ENCODE assay signal across 22 cellular contexts in the genomic region with DNA sequence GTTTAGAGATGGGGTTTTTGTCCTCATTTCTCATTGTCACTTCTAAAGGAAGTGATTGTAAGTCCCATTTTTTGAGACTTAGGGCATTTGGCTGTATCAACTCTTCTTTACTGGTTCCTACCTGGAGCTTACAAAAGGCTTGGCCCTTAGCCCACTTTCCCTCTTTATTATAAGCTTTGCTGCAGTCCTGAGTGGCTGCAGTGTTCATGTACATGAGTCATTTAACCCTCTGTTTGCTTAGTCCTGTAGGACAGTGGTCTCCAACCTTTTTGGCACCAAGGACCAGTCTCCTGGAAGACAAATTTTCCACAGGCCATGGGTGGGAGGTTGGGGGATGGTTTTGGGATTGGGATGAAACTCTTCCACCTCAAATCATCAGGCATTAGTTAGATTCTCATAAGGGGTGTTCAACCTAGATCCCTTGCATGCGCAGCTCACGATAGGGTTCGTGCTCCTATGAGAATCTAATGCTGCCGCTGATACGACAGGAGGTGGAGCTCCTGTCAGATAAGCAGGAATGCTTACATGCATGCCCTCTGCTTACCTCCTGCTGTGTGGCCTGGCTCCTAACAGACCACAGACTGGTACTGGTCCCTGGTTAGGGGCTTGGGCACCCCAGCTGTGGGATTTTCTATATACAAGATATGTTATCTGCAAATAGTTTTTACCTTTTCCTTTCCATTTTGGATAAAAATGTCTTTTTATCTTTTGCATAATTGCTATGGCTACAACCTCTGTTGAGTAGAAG.
DNase-seq lines count a peak whose midpoint lies in the region; ATAC-seq, FAIRE-seq and TF ChIP-seq lines count a peak whose summit lies in the region.
"Had no signal": no experiment of that assay in that cellular context is flagged by ENCODE, and none has a peak within 500 bp of the region (broad histone marks: within the 10 kb centered on the region; RNA-seq: fewer than 3 reads in every experiment).

No MANE protein-coding gene starts in this region.

- DNase-seq in CD8-positive, alpha-beta T cell = no peak
- DNase-seq in NCI-H1092 treated with DMSO at 0.1 percent for 48 hours (lab: John Stamatoyannopoulos, UW) (peak; percentile 0), astrocyte (ENCODE audit: low read depth) (peak; percentile 41), lung microvascular endothelial cell (ENCODE audit: low read depth in 2 of 2) (peak; percentile 10 to 65), HuH-7 (ENCODE audit: low spot score) (no peak), WERI-Rb-1 (no peak), NCI-H128 (lab: John Stamatoyannopoulos, UW; ENCODE audit: unreplicated experiment) (no peak)
- DNase-seq: activated CD4-positive, alpha-beta T cell treated with anti-CD3 and anti-CD28 coated beads, Interleukin-2, amount 50 U/mL, for 1 hour; activated T-cell treated with anti-CD3 and anti-CD28 coated beads for 4 hours; GDM1; head of caudate nucleus; kidney; NCI-H187; ovary; SJCRH30; T1000; uterus had no signal

- peaks cover 33% of the 10 kb centered on the region for H3K4me1 ChIP-seq in CD8-positive, alpha-beta T cell (ENCODE audit: insufficient read depth, low read length)
- H3K4me1 ChIP-seq in astrocyte (ENCODE audit: insufficient read depth, low read length) = peaks cover 22% of the 10 kb centered on the region
- H3K4me1 ChIP-seq: uterus had no signal

- no peak overlapping the region for H3K4me3 ChIP-seq in CD8-positive, alpha-beta T cell (ENCODE audit: low read depth, low read length)
- H3K4me3 ChIP-seq in astrocyte (ENCODE audit: insufficient read depth, low read depth, low read length) = no peak overlapping the region
- no peak overlapping the region for H3K4me3 ChIP-seq in WERI-Rb-1 (ENCODE audit: low read depth, low read length)
- H3K4me3 ChIP-seq: esophagus muscularis mucosa, GM23338, ovary, SJCRH30, uterus had no signal

- no peaks in the 10 kb centered on the region for H3K9me3 Mint-ChIP-seq in CD8-positive, alpha-beta T cell
- H3K9me3 Mint-ChIP-seq in astrocyte (ENCODE audit: unreplicated experiment) = no peaks in the 10 kb centered on the region
- H3K9me3 Mint-ChIP-seq: stimulated activated naive CD8-positive, alpha-beta T cell treated with anti-CD3 and anti-CD28 coated beads, Interleukin-15, Interleukin-2, amounts not matched to agents 100 ng/mL and 50 ng/mL, for 24 hours had no signal

- intact Hi-C loops in CD8-positive, alpha-beta T cell (cut with DNase I, micrococcal nuclease) = loop anchor here in 1 of 2 experiments (1.0 kb wide), 1 partner anchor 77 kb away; no protein-coding TSS in a partner anchor

- peaks cover 67% of the 10 kb centered on the region for H3K4me1 Mint-ChIP-seq in CD8-positive, alpha-beta T cell (ENCODE audit: low read depth)
- H3K4me1 Mint-ChIP-seq in astrocyte (ENCODE audit: low read depth, unreplicated experiment) = peaks cover 43% of the 10 kb centered on the region

- FAIRE-seq in astrocyte (lab: Jason Lieb, UNC) = no peak
- FAIRE-seq: GM12892, kidney had no signal

- no peaks in the 10 kb centered on the region for H3K27me3 ChIP-seq in CD8-positive, alpha-beta T cell (ENCODE audit: insufficient read depth, low read length)
- H3K27me3 ChIP-seq in astrocyte (ENCODE audit: insufficient read depth, low read length) (no peaks in the 10 kb centered on the region), WERI-Rb-1 (ENCODE audit: insufficient read depth, low read depth, severe bottlenecking) (no peaks in the 10 kb centered on the region)
- H3K27me3 ChIP-seq: esophagus muscularis mucosa, ovary, SJCRH30, uterus had no signal

- no peaks in the 10 kb centered on the region for H3K9me3 ChIP-seq in CD8-positive, alpha-beta T cell (ENCODE audit: low read length)
- no peaks in the 10 kb centered on the region for H3K9me3 ChIP-seq in astrocyte (ENCODE audit: insufficient read depth, low read depth, low read length)
- H3K9me3 ChIP-seq in WERI-Rb-1 (ENCODE audit: severe bottlenecking) = no peaks in the 10 kb centered on the region
- H3K9me3 ChIP-seq: esophagus muscularis mucosa, ovary, SJCRH30, uterus had no signal

- no peaks in the 10 kb centered on the region for H3K36me3 ChIP-seq in CD8-positive, alpha-beta T cell (ENCODE audit: insufficient read depth, low read length)
- no peaks in the 10 kb centered on the region for H3K36me3 ChIP-seq in astrocyte (ENCODE audit: insufficient read depth, low read length)
- H3K36me3 ChIP-seq in WERI-Rb-1 = no peaks in the 10 kb centered on the region; the same call in 1 of the 2 replicates
- H3K36me3 ChIP-seq: esophagus muscularis mucosa, ovary, SJCRH30, uterus had no signal

- H3K4me3 Mint-ChIP-seq in CD8-positive, alpha-beta T cell = no peak overlapping the region
- peak overlapping the region; percentile 10 for H3K4me3 Mint-ChIP-seq in astrocyte (ENCODE audit: unreplicated experiment)
- H3K4me3 Mint-ChIP-seq: GM23338; stimulated activated naive CD8-positive, alpha-beta T cell treated with anti-CD3 and anti-CD28 coated beads, Interleukin-15, Interleukin-2, amounts not matched to agents 100 ng/mL and 50 ng/mL, for 24 hours had no signal

- peaks cover 56% of the 10 kb centered on the region for H3K36me3 Mint-ChIP-seq in CD8-positive, alpha-beta T cell
- peaks cover 4% of the 10 kb centered on the region for H3K36me3 Mint-ChIP-seq in astrocyte (ENCODE audit: low read depth, unreplicated experiment)

- no peak for ATAC-seq in CD8-positive, alpha-beta T cell
- no peak for ATAC-seq in HG02759 (IDR thresholded peaks at IDR 0.05; ENCODE audit: unreplicated experiment)
- ATAC-seq: GM23338 had no signal

- no peak overlapping the region for H3K27ac ChIP-seq in CD8-positive, alpha-beta T cell (ENCODE audit: low read depth, low read length)
- H3K27ac ChIP-seq in astrocyte (ENCODE audit: low read depth, low read length) (no peak overlapping the region), WERI-Rb-1 (no peak overlapping the region)
- H3K27ac ChIP-seq: esophagus muscularis mucosa, ovary, SJCRH30, uterus had no signal

- no peak overlapping the region for H3K9ac ChIP-seq in astrocyte (ENCODE audit: low read length)

- no peaks in the 10 kb centered on the region for H3K27me3 Mint-ChIP-seq in CD8-positive, alpha-beta T cell (ENCODE audit: low read depth)
- H3K27me3 Mint-ChIP-seq in astrocyte (ENCODE audit: low read depth, unreplicated experiment) = no peaks in the 10 kb centered on the region
- H3K27me3 Mint-ChIP-seq: stimulated activated naive CD8-positive, alpha-beta T cell treated with anti-CD3 and anti-CD28 coated beads, Interleukin-15, Interleukin-2, amounts not matched to agents 100 ng/mL and 50 ng/mL, for 24 hours had no signal

- no peak overlapping the region for H2AFZ ChIP-seq in astrocyte (ENCODE audit: low read depth, low read length)
- H2AFZ ChIP-seq: GM23338 had no signal

- peak overlapping the region; percentile 58 for H3K27ac Mint-ChIP-seq in CD8-positive, alpha-beta T cell
- H3K27ac Mint-ChIP-seq in astrocyte (ENCODE audit: unreplicated experiment) = peak overlapping the region; percentile 21
- H3K27ac Mint-ChIP-seq: GM23338; stimulated activated naive CD8-positive, alpha-beta T cell treated with anti-CD3 and anti-CD28 coated beads, Interleukin-15, Interleukin-2, amounts not matched to agents 100 ng/mL and 50 ng/mL, for 24 hours had no signal

- H4K20me1 ChIP-seq in astrocyte (ENCODE audit: insufficient read depth, low read length) = peaks cover 15% of the 10 kb centered on the region

- POLR2A ChIA-PET in CD8-positive, alpha-beta T cell (lab: Charles Lee) = no interaction called here

- peak overlapping the region; percentile 16 for H3K4me2 ChIP-seq in astrocyte (ENCODE audit: low read length)
- H3K4me2 ChIP-seq: GM23338 had no signal

- CTCF ChIA-PET in CD8-positive, alpha-beta T cell (lab: Charles Lee) = interaction anchor here (1.1 to 1.6 kb wide), 2 partner anchors 73 to 109 kb away, joined by 3 read pairs; no protein-coding TSS in a partner anchor

- peaks cover 81% of the 10 kb centered on the region for H3K79me2 ChIP-seq in astrocyte (ENCODE audit: insufficient read depth, low read length)

- no peak for TF ChIP-seq CTCF in CD8-positive, alpha-beta T cell (IDR thresholded peaks at IDR 0.05)
- TF ChIP-seq CTCF in astrocyte (IDR thresholded peaks at IDR 0.05; ENCODE audit: insufficient read depth, low read depth, low read length) (no peak), WERI-Rb-1 (IDR thresholded peaks at IDR 0.05; ENCODE audit: low read depth, low read length) (no peak)

Comparison
In these comparisons a context has a peak if more than half of its experiments do, and no peak if none do; other contexts are left out.
1. DNase-seq: peak in NCI-H1092 treated with DMSO at 0.1 percent for 48 hours (single experiment), astrocyte (single experiment) and lung microvascular endothelial cell (2 of 2); none in CD8-positive, alpha-beta T cell (0 of 7), HuH-7 (single experiment), WERI-Rb-1 (single experiment) and NCI-H128 (single experiment).